Comparison of ENCODE assay signal across 1 cellular context in genomic region chr17:58823051-58823525, GRCh38.
A peak's percentile ranks its signal among the peaks of the same experiment; 100 is the strongest.
TF ChIP-seq lines count a peak whose summit lies in the region.

No MANE protein-coding gene starts in this region.

TF ChIP-seq in K562, 482 proteins besides CTCF, POLR2A, EP300 and RAD21 (continued from another document):
- TF ChIP-seq REST (CRISPR knock-in tag; IDR thresholded peaks at IDR 0.05; ENCODE audit: low read depth) (no peak), ZNF316 (IDR thresholded peaks at IDR 0.05) (peak; percentile 48; the same call in 1 of the 2 replicates), NR0B1 (IDR thresholded peaks at IDR 0.05; ENCODE audit: partially characterized antibody) (no peak), MEIS2 (IDR thresholded peaks at IDR 0.05; ENCODE audit: partially characterized antibody) (no peak), ZNF398 (CRISPR knock-in tag; IDR thresholded peaks at IDR 0.05) (no peak), ZNF431 (CRISPR knock-in tag; IDR thresholded peaks at IDR 0.05) (no peak), U2AF2 (optimal IDR thresholded peaks at IDR 0.05; ENCODE audit: low read depth, low read length) (no peak), ZZZ3 (IDR thresholded peaks at IDR 0.05) (no peak), RERE (CRISPR knock-in tag; IDR thresholded peaks at IDR 0.05; ENCODE audit: borderline replicate concordance) (no peak), NKRF (IDR thresholded peaks at IDR 0.05; ENCODE audit: borderline replicate concordance) (no peak), SUPT5H (IDR thresholded peaks at IDR 0.05) (no peak), ELF1 (tag; IDR thresholded peaks at IDR 0.05) (no peak), PRMT5 (CRISPR knock-in tag; IDR thresholded peaks at IDR 0.05) (no peak), C11orf30 (IDR thresholded peaks at IDR 0.05; ENCODE audit: low read depth) (peak; percentile 35; the same call in 1 of the 2 replicates), ETV1 (tag; conservative IDR thresholded peaks at IDR 0.05; ENCODE audit: low read depth) (no peak), BHLHE40 (IDR thresholded peaks at IDR 0.05; ENCODE audit: low read length) (no peak), MIER1 (IDR thresholded peaks at IDR 0.05; ENCODE audit: low read depth) (no peak), ZNF766 (CRISPR knock-in tag; conservative IDR thresholded peaks at IDR 0.05) (no peak), KDM2B (CRISPR knock-in tag; IDR thresholded peaks at IDR 0.05) (no peak)
TF ChIP-seq in K562: peak in this region for 3.
